In the genomic region with DNA sequence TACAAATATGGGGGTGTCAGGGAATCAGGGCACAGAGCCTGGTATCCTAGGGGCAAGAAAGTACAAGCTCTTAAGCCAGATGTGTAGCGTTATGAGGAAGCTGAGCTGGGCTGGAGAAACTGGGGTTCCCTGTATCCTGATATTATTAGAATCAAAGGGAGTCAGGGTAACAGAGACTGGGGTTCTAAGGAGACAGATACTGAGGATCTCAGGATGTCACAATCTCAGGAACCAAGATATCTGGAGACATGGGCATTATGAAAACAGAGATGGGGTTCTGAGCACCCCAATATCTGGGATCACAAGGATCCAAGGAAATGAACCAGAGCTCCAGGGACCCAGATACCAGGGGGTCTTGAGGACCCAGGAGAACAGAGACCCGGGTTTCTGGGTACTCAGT, we compare ENCODE assay signal across 9 cellular contexts. TPM values are rescaled to one million over a fixed set of nuclear protein-coding genes. Genes with fewer than 3 reads are reported as not detected.
A peak's percentile ranks its signal among the peaks of the same experiment; 100 is the strongest.
DNase-seq lines count a peak whose midpoint lies in the region; ATAC-seq, FAIRE-seq and TF ChIP-seq lines count a peak whose summit lies in the region.
"Had no signal": no experiment of that assay in that cellular context is flagged by ENCODE, and none has a peak within 500 bp of the region (broad histone marks: within the 10 kb centered on the region; RNA-seq: fewer than 3 reads in every experiment).

No MANE protein-coding gene starts in this region.

- no peaks in the 10 kb centered on the region for H3K9me3 Mint-ChIP-seq in activated T-cell treated with anti-CD3 and anti-CD28 coated beads, Interleukin-2, amount 50 U/mL, for 72 hours

- H3K36me3 ChIP-seq in GM12878 (ENCODE audit: control insufficient read depth in 2 of 2, insufficient read depth in 2 of 2, low read length in 1 of 2) (no peaks in the 10 kb centered on the region; a peak in 2 of 4 replicates), lower lobe of right lung (peaks cover 21% of the 10 kb centered on the region), transverse colon (peaks cover 0 to 6% (median 0%) of the 10 kb centered on the region in 4 donors)

- H3K27ac ChIP-seq in GM12878 (ENCODE audit: control insufficient read depth, insufficient read depth) (peak overlapping the region; percentile 92), lower lobe of right lung (peak overlapping the region; percentile 92), transverse colon (peak overlapping the region; percentile 96 to 99 (median 97))

- no peak for TF ChIP-seq CTCF in GM12878 (IDR thresholded peaks at IDR 0.05 in 2 of 3, conservative IDR thresholded peaks at IDR 0.05 in 1 of 3; ENCODE audit: control insufficient read depth in 2 of 3, extremely low read depth in 1 of 3, insufficient read depth in 1 of 3, low read depth in 3 of 3, low read length in 3 of 3)
- no peak for TF ChIP-seq CTCF in lower lobe of right lung (IDR thresholded peaks at IDR 0.05)
- no peak for TF ChIP-seq CTCF in transverse colon (IDR thresholded peaks at IDR 0.05)

- peaks cover 9% of the 10 kb centered on the region for H3K27me3 Mint-ChIP-seq in activated T-cell treated with anti-CD3 and anti-CD28 coated beads, Interleukin-2, amount 50 U/mL, for 72 hours (ENCODE audit: low read depth)

- in situ Hi-C loops in GM12878 (cut with MboI): no loop called here
- in situ Hi-C loops in transverse colon (cut with MboI; ENCODE audit: low pct_ligation_motif_present in 1 of 4, low pct_unique_long_range_greater_than_20kb in 1 of 4, low sequenced_read_pairs in 3 of 4): no loop called here

- H3K4me1 Mint-ChIP-seq in activated T-cell treated with anti-CD3 and anti-CD28 coated beads, Interleukin-2, amount 50 U/mL, for 72 hours (ENCODE audit: low read depth): peaks cover 69% of the 10 kb centered on the region

- RAD21 ChIA-PET in GM12878 (lab: Charles Lee; ENCODE audit: unreplicated experiment): interaction anchor here (0.8 to 2.9 kb wide), 9 partner anchors 10 to 207 kb away, joined by 3 to 50 read pairs (median 6); no protein-coding TSS in a partner anchor

- SMC1A ChIA-PET in GM12878 (lab: Charles Lee; ENCODE audit: uncharacterized antibody, unreplicated experiment): interaction anchor here (1.0 to 7.7 kb wide), 5 partner anchors 9 to 59 kb away, joined by 3 to 115 read pairs (median 7); no protein-coding TSS in a partner anchor

- peaks cover 32 to 42% of the 10 kb centered on the region in 2 donors for H3K36me3 Mint-ChIP-seq in activated T-cell treated with anti-CD3 and anti-CD28 coated beads, Interleukin-2, amount 50 U/mL, for 72 hours (ENCODE audit: insufficient read depth in 2 of 2)

- TF ChIP-seq RAD21 in GM12878 (IDR thresholded peaks at IDR 0.05; ENCODE audit: insufficient read depth, low read depth, low read length): no peak

- H3K9me3 ChIP-seq in GM12878 (replicated peaks; ENCODE audit: control insufficient read depth, insufficient read depth, low read length) (no peaks in the 10 kb centered on the region), lower lobe of right lung (no peaks in the 10 kb centered on the region), transverse colon (no peaks in the 10 kb centered on the region)

- intact Hi-C loops in GM12878 (cut with micrococcal nuclease; ENCODE audit: unreplicated experiment) (no loop called here), lower lobe of right lung (cut with DNase I) (no loop called here), transverse colon (cut with DNase I; ENCODE audit: low total_unique reads) (no loop called here)

- H3K4me1 ChIP-seq in GM12878 (ENCODE audit: control insufficient read depth, insufficient read depth, low read length): peaks cover 35% of the 10 kb centered on the region
- H3K4me1 ChIP-seq in lower lobe of right lung: peaks cover 77% of the 10 kb centered on the region
- peaks cover 37 to 87% (median 83%) of the 10 kb centered on the region in 4 donors for H3K4me1 ChIP-seq in transverse colon

- H3K79me2 ChIP-seq in GM12878 (ENCODE audit: control insufficient read depth, insufficient read depth, low read length): peaks cover 44% of the 10 kb centered on the region

- no peak for ATAC-seq in activated T-cell treated with anti-CD3 and anti-CD28 coated beads, Interleukin-2, amount 50 U/mL, for 72 hours (replicated peaks in 1 of 2)
- no peak for ATAC-seq in GM12878
- ATAC-seq in lower lobe of right lung: no peak
- ATAC-seq in GM19324 (IDR thresholded peaks at IDR 0.05; ENCODE audit: low FRiP score, unreplicated experiment): no peak

- POLR2A ChIA-PET in GM12878 (lab: Charles Lee): interaction anchor here (0.5 to 2.1 kb wide), 9 partner anchors 11 to 102 kb away, joined by 3 to 11 read pairs (median 4); a partner anchor contains a TSS

- H3K27me3 ChIP-seq in GM12878 (replicated peaks in 1 of 2; ENCODE audit: control insufficient read depth in 2 of 2, insufficient read depth in 2 of 2, low read length in 1 of 2) (no peaks in the 10 kb centered on the region), lower lobe of right lung (ENCODE audit: low read depth) (no peaks in the 10 kb centered on the region), transverse colon (no peaks in the 10 kb centered on the region)

- TF ChIP-seq EP300 in GM12878 (IDR thresholded peaks at IDR 0.05; ENCODE audit: borderline replicate concordance in 1 of 2, control insufficient read depth in 1 of 2, low read depth in 2 of 2, low read length in 2 of 2): no peak
- no peak for TF ChIP-seq EP300 in transverse colon (IDR thresholded peaks at IDR 0.05; ENCODE audit: low read depth)

- peak overlapping the region; percentile 98 to 99 for H3K4me3 Mint-ChIP-seq in activated T-cell treated with anti-CD3 and anti-CD28 coated beads, Interleukin-2, amount 50 U/mL, for 72 hours

- CTCF ChIA-PET in GM12878 (lab: Yijun Ruan, JAX): interaction anchor here (0.8 to 7.7 kb wide), 5 partner anchors 17 to 60 kb away, joined by 3 to 109 read pairs (median 5); no protein-coding TSS in a partner anchor

- no peak for FAIRE-seq in GM12878 (lab: Jason Lieb, UNC)

- peak overlapping the region; percentile 93 for H3K27ac Mint-ChIP-seq in activated T-cell treated with anti-CD3 and anti-CD28 coated beads, Interleukin-2, amount 50 U/mL, for 72 hours

- H2AFZ ChIP-seq in GM12878 (ENCODE audit: control insufficient read depth, low read depth, low read length): no peak overlapping the region

- no peak for TF ChIP-seq POLR2A in GM12878 (IDR thresholded peaks at IDR 0.05; ENCODE audit: low read depth, low read length)
- no peak for TF ChIP-seq POLR2A in transverse colon (IDR thresholded peaks at IDR 0.05)

- DNase-seq in activated T-cell treated with anti-CD3 and anti-CD28 coated beads, Interleukin-2, amount 50 U/mL, for 72 hours: no peak
- no peak for DNase-seq in activated T-cell treated with anti-CD3 and anti-CD28 coated beads, Interleukin-2, amount 50 U/mL, for 1 hour
- DNase-seq in GM12878 (ENCODE audit: low read depth, low spot score): no peak
- DNase-seq in lower lobe of right lung: no peak
- no peak for DNase-seq in transverse colon
- DNase-seq in effector CD8-positive, alpha-beta T cell (lab: John Stamatoyannopoulos, UW): no peak
- DNase-seq in nucleus accumbens (lab: John Stamatoyannopoulos, UW): no peak

- BruUV-seq in GM12878 (replicated peaks; lab: Mats Ljungman, UMichigan): TSS peak; percentile 76

- H3K4me2 ChIP-seq in GM12878 (ENCODE audit: control insufficient read depth, insufficient read depth): peak overlapping the region; percentile 81

- H3K4me3 ChIP-seq in GM12878: peak overlapping the region; percentile 98
- peak overlapping the region; percentile 69 for H3K4me3 ChIP-seq in lower lobe of right lung
- H3K4me3 ChIP-seq in transverse colon: peak overlapping the region; percentile 64 to 93 (median 80)

- 0% methylated on average over 2 of the region's 2 CpGs for WGBS in GM12878 (ENCODE audit: insufficient coverage, insufficient replicate concordance, low lambda C conversion rate, missing lambda C conversion rate)
- 10 to 13% methylated on average over 2 of the region's 2 CpGs for WGBS in transverse colon (ENCODE audit: low coverage in 1 of 2), 2 donors

- H4K20me1 ChIP-seq in GM12878 (ENCODE audit: control insufficient read depth, insufficient read depth): no peaks in the 10 kb centered on the region

- H3K9ac ChIP-seq in GM12878 (ENCODE audit: control insufficient read depth, insufficient read depth, low read length): peak overlapping the region; percentile 93

RNA-seq across cellular contexts. Expression of a gene that starts 0.8 kb away (rescaled TPM):
- 100 to 1,000 TPM; 192 to 208 TPM for total RNA-seq in activated T-cell treated with anti-CD3 and anti-CD28 coated beads, Interleukin-2, amount 50 U/mL, for 72 hours
- 8.9 and 15.2 TPM in 2 replicates for total RNA-seq in GM12878 (2013; cell fraction: nucleolus; rRNA removed)
- total RNA-seq in GM12878 (2014; rRNA removed) (5.2 and 6.5 TPM in 2 replicates), GM12878 (2014; rRNA removed; fragmentation: Illumina TruSeq; extraction: Trizol) (1.7 and 2.0 TPM in 2 replicates), GM12878 (2021) (22.7 and 26.4 TPM in 2 replicates), lower lobe of right lung (41.0 TPM), transverse colon (100 to 1,000 TPM in 1 of 4 donors, 10 to 100 TPM in 3; 43.8 to 181 (median 69.5) TPM)
- polyA plus RNA-seq in GM12878 (2011; ENCODE audit: low read depth): 5.6 TPM
- polyA plus RNA-seq in GM12878 (2011; rRNA removed) (1.7 and 2.3 TPM in 2 replicates), GM12878 (2014; fragmentation: Illumina TruSeq; extraction: Trizol) (1.0 and 4.9 TPM in 2 replicates), GM12878 (2014; fragmentation: Nextera tagmentation; extraction: Ambion mirVana) (1 to 10 TPM in 1 of 2 experiments, under 1 TPM in 1; 0.55 to 1.1 TPM), GM12878 (2014; rRNA removed) (19.2 and 25.5 TPM in 2 replicates), GM12878 (2016; fragmentation: Nextera tagmentation; extraction: Ambion mirVana) (10 to 100 TPM in 1 of 2 experiments, 1 to 10 TPM in 1; 2.3 to 17.6 TPM)
- polyA plus RNA-seq in GM12878 (2011; cell fraction: cytosol; rRNA removed): 6.5 and 6.9 TPM in 2 replicates
- polyA plus RNA-seq in GM12878 (2011; cell fraction: nucleus; rRNA removed): 33.6 and 46.6 TPM in 2 replicates
- polyA plus RNA-seq in GM12878 (2012): 18.8 and 19.6 TPM in 2 replicates
- 3.7 and 7.5 TPM in 2 replicates for polyA minus RNA-seq in GM12878 (2011; rRNA and poly(A)+ RNA removed)
- 11.7 and 18.0 TPM in 2 replicates for polyA minus RNA-seq in GM12878 (2011; cell fraction: cytosol; rRNA and poly(A)+ RNA removed)
- polyA minus RNA-seq in GM12878 (2011; cell fraction: nucleus; rRNA and poly(A)+ RNA removed): 6.0 and 10.0 TPM in 2 replicates

RNA-seq across cellular contexts. Expression of a gene that starts 28.4 kb away (rescaled TPM):
- total RNA-seq in activated T-cell treated with anti-CD3 and anti-CD28 coated beads, Interleukin-2, amount 50 U/mL, for 72 hours: not detected
- total RNA-seq in GM12878 (2013; cell fraction: nucleolus; rRNA removed): not detected in 2 replicates
- total RNA-seq in GM12878 (2014; rRNA removed) (not detected in 2 replicates), GM12878 (2014; rRNA removed; fragmentation: Illumina TruSeq; extraction: Trizol) (not detected in 2 replicates), GM12878 (2021) (0.19 TPM in 1 of 2 replicates, not detected in the other), lower lobe of right lung (2.3 TPM), transverse colon (100 to 1,000 TPM in 3 of 4 donors, 10 to 100 TPM in 1; 96.1 to 210 (median 145) TPM)
- not detected for polyA plus RNA-seq in GM12878 (2011; ENCODE audit: low read depth)
- polyA plus RNA-seq in GM12878 (2011; rRNA removed) (not detected in 2 replicates), GM12878 (2014; fragmentation: Illumina TruSeq; extraction: Trizol) (not detected in 2 replicates), GM12878 (2014; fragmentation: Nextera tagmentation; extraction: Ambion mirVana) (not detected), GM12878 (2014; rRNA removed) (not detected in 2 replicates), GM12878 (2016; fragmentation: Nextera tagmentation; extraction: Ambion mirVana) (not detected)
- not detected in 2 replicates for polyA plus RNA-seq in GM12878 (2011; cell fraction: cytosol; rRNA removed)
- polyA plus RNA-seq in GM12878 (2011; cell fraction: nucleus; rRNA removed): not detected in 2 replicates
- not detected in 2 replicates for polyA plus RNA-seq in GM12878 (2012)
- not detected in 2 replicates for polyA minus RNA-seq in GM12878 (2011; rRNA and poly(A)+ RNA removed)
- polyA minus RNA-seq in GM12878 (2011; cell fraction: cytosol; rRNA and poly(A)+ RNA removed): not detected in 2 replicates
- polyA minus RNA-seq in GM12878 (2011; cell fraction: nucleus; rRNA and poly(A)+ RNA removed): not detected in 2 replicates

RNA-seq across cellular contexts. Expression of a gene that starts 50.4 kb away (rescaled TPM):
- not detected for total RNA-seq in activated T-cell treated with anti-CD3 and anti-CD28 coated beads, Interleukin-2, amount 50 U/mL, for 72 hours
- not detected in 2 replicates for total RNA-seq in GM12878 (2013; cell fraction: nucleolus; rRNA removed)
- total RNA-seq in GM12878 (2014; rRNA removed): not detected in 2 replicates
- not detected in 2 replicates for total RNA-seq in GM12878 (2014; rRNA removed; fragmentation: Illumina TruSeq; extraction: Trizol)
- not detected in 2 replicates for total RNA-seq in GM12878 (2021)
- polyA plus RNA-seq in GM12878 (2011; ENCODE audit: low read depth): not detected
- polyA plus RNA-seq in GM12878 (2011; rRNA removed): not detected in 2 replicates
- not detected in 2 replicates for polyA plus RNA-seq in GM12878 (2011; cell fraction: cytosol; rRNA removed)
- not detected in 2 replicates for polyA plus RNA-seq in GM12878 (2011; cell fraction: nucleus; rRNA removed)
- not detected in 2 replicates for polyA plus RNA-seq in GM12878 (2012)
- not detected in 2 replicates for polyA plus RNA-seq in GM12878 (2014; fragmentation: Illumina TruSeq; extraction: Trizol)
- polyA plus RNA-seq in GM12878 (2014; fragmentation: Nextera tagmentation; extraction: Ambion mirVana): not detected
- polyA plus RNA-seq in GM12878 (2014; rRNA removed): not detected in 2 replicates
- polyA plus RNA-seq in GM12878 (2016; fragmentation: Nextera tagmentation; extraction: Ambion mirVana): not detected
- not detected in 2 replicates for polyA minus RNA-seq in GM12878 (2011; rRNA and poly(A)+ RNA removed)
- polyA minus RNA-seq in GM12878 (2011; cell fraction: cytosol; rRNA and poly(A)+ RNA removed): not detected in 2 replicates
- not detected in 2 replicates for polyA minus RNA-seq in GM12878 (2011; cell fraction: nucleus; rRNA and poly(A)+ RNA removed)
- not detected for total RNA-seq in lower lobe of right lung
- total RNA-seq in transverse colon: not detected
- total RNA-seq: HT-29 had no signal

RNA-seq across cellular contexts. Expression of a gene that starts 59.6 kb away (rescaled TPM):
- under 1 TPM in 1 of 2 donors, not detected in 1; 0.21 TPM for total RNA-seq in activated T-cell treated with anti-CD3 and anti-CD28 coated beads, Interleukin-2, amount 50 U/mL, for 72 hours
- not detected in 2 replicates for total RNA-seq in GM12878 (2013; cell fraction: nucleolus; rRNA removed)
- total RNA-seq in GM12878 (2014; rRNA removed): not detected in 2 replicates
- not detected in 2 replicates for total RNA-seq in GM12878 (2014; rRNA removed; fragmentation: Illumina TruSeq; extraction: Trizol)
- 0.29 and 0.64 TPM in 2 replicates for total RNA-seq in GM12878 (2021)
- polyA plus RNA-seq in GM12878 (2011; ENCODE audit: low read depth): not detected
- polyA plus RNA-seq in GM12878 (2011; rRNA removed): not detected in 2 replicates
- polyA plus RNA-seq in GM12878 (2011; cell fraction: cytosol; rRNA removed): not detected in 2 replicates
- 0.12 TPM in 1 of 2 replicates, not detected in the other for polyA plus RNA-seq in GM12878 (2011; cell fraction: nucleus; rRNA removed)
- not detected in 2 replicates for polyA plus RNA-seq in GM12878 (2012)
- not detected in 2 replicates for polyA plus RNA-seq in GM12878 (2014; fragmentation: Illumina TruSeq; extraction: Trizol)
- not detected for polyA plus RNA-seq in GM12878 (2014; fragmentation: Nextera tagmentation; extraction: Ambion mirVana)
- not detected in 2 replicates for polyA plus RNA-seq in GM12878 (2014; rRNA removed)
- polyA plus RNA-seq in GM12878 (2016; fragmentation: Nextera tagmentation; extraction: Ambion mirVana): under 1 TPM in 1 of 2 experiments, not detected in 1; 0.10 TPM
- polyA minus RNA-seq in GM12878 (2011; rRNA and poly(A)+ RNA removed): not detected in 2 replicates
- polyA minus RNA-seq in GM12878 (2011; cell fraction: cytosol; rRNA and poly(A)+ RNA removed): not detected in 2 replicates
- not detected in 2 replicates for polyA minus RNA-seq in GM12878 (2011; cell fraction: nucleus; rRNA and poly(A)+ RNA removed)
- total RNA-seq in lower lobe of right lung: 205 TPM
- total RNA-seq in transverse colon: 10 to 100 TPM in 3 of 4 donors, 1 to 10 TPM in 1; 7.9 to 95.1 (median 23.1) TPM

Comparison
In these comparisons a context has a peak if more than half of its experiments do, and no peak if none do; other contexts are left out.
1. RNA of a gene that starts 28.4 kb away (total RNA-seq): 96.1 to 210 TPM in transverse colon; 2.3 TPM in lower lobe of right lung (single experiment), not detected in activated T-cell treated with anti-CD3 and anti-CD28 coated beads, Interleukin-2, amount 50 U/mL, for 72 hours and 0.19 TPM in GM12878; every median in the first group is over 10 times any median in the second.
2. Peak in every context shown above with its lines, with median percentiles within 50 percentile points of each other: H3K27ac ChIP-seq and H3K4me3 ChIP-seq.